38 cellular contexts compared by ENCODE assay signal in the genomic region with DNA sequence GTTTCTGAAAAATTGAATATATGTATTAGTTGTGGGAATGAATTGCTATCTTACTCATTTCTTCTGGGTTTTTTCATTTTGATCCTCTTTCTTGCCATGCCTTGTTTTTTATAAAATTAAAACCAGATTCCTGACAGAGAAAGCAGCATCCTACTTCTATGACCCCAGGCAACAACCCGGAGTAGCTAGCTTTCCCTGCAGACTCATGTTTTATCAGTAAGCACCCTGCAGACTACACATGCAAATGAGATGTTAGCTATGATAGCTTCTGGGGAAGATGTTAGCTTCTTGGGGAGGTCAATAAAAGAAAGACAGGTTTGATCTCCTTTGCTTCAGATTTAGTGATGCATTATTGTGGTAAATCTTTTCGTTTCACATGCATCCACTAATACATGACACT.
"Had no signal": no experiment of that assay in that cellular context is flagged by ENCODE, and none has a peak within 500 bp of the region (broad histone marks: within the 10 kb centered on the region; RNA-seq: fewer than 3 reads in every experiment).

No MANE protein-coding gene starts in this region.

- H3K27me3 Mint-ChIP-seq: activated CD4-positive, alpha-beta memory T cell treated with anti-CD3 and anti-CD28 coated beads, Interleukin-2, amount 10 ng/mL, durations not matched to agents 7 days and 5 days; activated CD8-positive, alpha-beta memory T cell treated with anti-CD3 and anti-CD28 coated beads, Interleukin-2, amount 10 ng/mL, durations not matched to agents 7 days and 5 days; activated naive CD4-positive, alpha-beta T cell treated with anti-CD3 and anti-CD28 coated beads, Interleukin-2, amount 10 ng/mL, durations not matched to agents 7 days and 5 days; activated naive CD8-positive, alpha-beta T cell; activated naive CD8-positive, alpha-beta T cell treated with anti-CD3 and anti-CD28 coated beads, Interleukin-2, amount 50 U/mL, for 24 hours; brain; T-cell; T-helper 17 cell had no signal

- FAIRE-seq: RCC 7860 had no signal

- H3K4me3 Mint-ChIP-seq: activated CD4-positive, alpha-beta memory T cell treated with anti-CD3 and anti-CD28 coated beads, Interleukin-2, amount 10 ng/mL, durations not matched to agents 7 days and 5 days; activated CD8-positive, alpha-beta memory T cell treated with anti-CD3 and anti-CD28 coated beads, Interleukin-2, amount 10 ng/mL, durations not matched to agents 7 days and 5 days; activated naive CD4-positive, alpha-beta T cell treated with anti-CD3 and anti-CD28 coated beads, Interleukin-2, amount 10 ng/mL, durations not matched to agents 7 days and 5 days; activated naive CD8-positive, alpha-beta T cell; activated naive CD8-positive, alpha-beta T cell treated with anti-CD3 and anti-CD28 coated beads, Interleukin-2, amount 50 U/mL, for 24 hours; brain; T-cell; T-helper 17 cell had no signal

- ATAC-seq: activated CD8-positive, alpha-beta memory T cell treated with anti-CD3 and anti-CD28 coated beads, Interleukin-2, amount 10 ng/mL, durations not matched to agents 7 days and 5 days; activated naive CD8-positive, alpha-beta T cell treated with anti-CD3 and anti-CD28 coated beads, Interleukin-2, amount 50 U/mL, for 24 hours; Right ventricle myocardium inferior; T-cell; T-helper 17 cell had no signal

- H3K4me2 ChIP-seq: PC-9 had no signal

- H2AFZ ChIP-seq: PC-9 had no signal

- H3K4me3 ChIP-seq: PC-9 had no signal

- H3K36me3 Mint-ChIP-seq: activated CD8-positive, alpha-beta memory T cell treated with anti-CD3 and anti-CD28 coated beads, Interleukin-2, amount 10 ng/mL, durations not matched to agents 7 days and 5 days; activated naive CD4-positive, alpha-beta T cell treated with anti-CD3 and anti-CD28 coated beads, Interleukin-2, amount 10 ng/mL, durations not matched to agents 7 days and 5 days; activated naive CD8-positive, alpha-beta T cell; brain; T-cell had no signal

- H3K27ac Mint-ChIP-seq: activated CD4-positive, alpha-beta memory T cell treated with anti-CD3 and anti-CD28 coated beads, Interleukin-2, amount 10 ng/mL, durations not matched to agents 7 days and 5 days; activated CD8-positive, alpha-beta memory T cell treated with anti-CD3 and anti-CD28 coated beads, Interleukin-2, amount 10 ng/mL, durations not matched to agents 7 days and 5 days; activated naive CD4-positive, alpha-beta T cell treated with anti-CD3 and anti-CD28 coated beads, Interleukin-2, amount 10 ng/mL, durations not matched to agents 7 days and 5 days; activated naive CD8-positive, alpha-beta T cell; activated naive CD8-positive, alpha-beta T cell treated with anti-CD3 and anti-CD28 coated beads, Interleukin-2, amount 50 U/mL, for 24 hours; T-cell; T-helper 17 cell had no signal

- DNase-seq: activated CD4-positive, alpha-beta memory T cell treated with anti-CD3 and anti-CD28 coated beads, Interleukin-2, amount 10 ng/mL, durations not matched to agents 7 days and 5 days; activated CD4-positive, alpha-beta T cell treated with anti-CD3 and anti-CD28 coated beads for 1 hour; activated CD4-positive, alpha-beta T cell treated with anti-CD3 and anti-CD28 coated beads for 48 hours; activated CD4-positive, CD25-positive, alpha-beta regulatory T cell; activated CD8-positive, alpha-beta memory T cell treated with anti-CD3 and anti-CD28 coated beads for 24 hours; activated CD8-positive, alpha-beta memory T cell treated with anti-CD3 and anti-CD28 coated beads, Interleukin-2, amount 10 ng/mL, durations not matched to agents 7 days and 5 days; activated CD8-positive, alpha-beta memory T cell treated with anti-CD3 and anti-CD28 coated beads, Interleukin-2, amount 50 U/mL, for 48 hours; activated effector memory CD4-positive, alpha-beta T cell treated with Interleukin-2 at 50 U/mL for 16 hours; activated naive CD4-positive, alpha-beta T cell treated with anti-CD3 and anti-CD28 coated beads, Interleukin-2, amount 10 ng/mL, durations not matched to agents 7 days and 5 days; activated naive CD8-positive, alpha-beta T cell treated with anti-CD3 and anti-CD28 coated beads, Interleukin-2, amount 50 U/mL, for 24 hours; activated T-cell treated with anti-CD3 and anti-CD28 coated beads, Interleukin-2, amount 50 U/mL, for 48 hours; anterior cingulate cortex; central memory CD4-positive, alpha-beta T cell; KG1; MM.1S; NCI-H1092 treated with DMSO at 0.1 percent for 48 hours; NCI-H1417; NCI-H146; NCI-H187; NCI-H2029 treated with DMSO at 0.1 percent for 48 hours; NCI-H2107; NCI-H2171; NCI-H2227 treated with DMSO at 0.1 percent for 48 hours; NCI-H446; NCI-H510A treated with DMSO at 0.1 percent for 48 hours; NCI-H526 treated with DMSO at 0.1 percent for 48 hours; NCI-H82; NK-92 treated with Interleukin-12 subunit alpha and Interleukin-12 subunit beta, amount 100 ng/mL, for 24 hours; PC-9; SIG-M5; T-cell; T-helper 17 cell had no signal

- H3K9me3 Mint-ChIP-seq: activated naive CD8-positive, alpha-beta T cell treated with anti-CD3 and anti-CD28 coated beads, Interleukin-2, amount 50 U/mL, for 24 hours had no signal

- H3K4me1 Mint-ChIP-seq: activated CD4-positive, alpha-beta memory T cell treated with anti-CD3 and anti-CD28 coated beads, Interleukin-2, amount 10 ng/mL, durations not matched to agents 7 days and 5 days; activated CD8-positive, alpha-beta memory T cell treated with anti-CD3 and anti-CD28 coated beads, Interleukin-2, amount 10 ng/mL, durations not matched to agents 7 days and 5 days; activated naive CD4-positive, alpha-beta T cell treated with anti-CD3 and anti-CD28 coated beads, Interleukin-2, amount 10 ng/mL, durations not matched to agents 7 days and 5 days; activated naive CD8-positive, alpha-beta T cell treated with anti-CD3 and anti-CD28 coated beads, Interleukin-2, amount 50 U/mL, for 24 hours; T-cell; T-helper 17 cell had no signal

- H3K27ac ChIP-seq: PC-9, RWPE1, VCaP had no signal
